ENCODE assay signal across 1 cellular context in the genomic region with DNA sequence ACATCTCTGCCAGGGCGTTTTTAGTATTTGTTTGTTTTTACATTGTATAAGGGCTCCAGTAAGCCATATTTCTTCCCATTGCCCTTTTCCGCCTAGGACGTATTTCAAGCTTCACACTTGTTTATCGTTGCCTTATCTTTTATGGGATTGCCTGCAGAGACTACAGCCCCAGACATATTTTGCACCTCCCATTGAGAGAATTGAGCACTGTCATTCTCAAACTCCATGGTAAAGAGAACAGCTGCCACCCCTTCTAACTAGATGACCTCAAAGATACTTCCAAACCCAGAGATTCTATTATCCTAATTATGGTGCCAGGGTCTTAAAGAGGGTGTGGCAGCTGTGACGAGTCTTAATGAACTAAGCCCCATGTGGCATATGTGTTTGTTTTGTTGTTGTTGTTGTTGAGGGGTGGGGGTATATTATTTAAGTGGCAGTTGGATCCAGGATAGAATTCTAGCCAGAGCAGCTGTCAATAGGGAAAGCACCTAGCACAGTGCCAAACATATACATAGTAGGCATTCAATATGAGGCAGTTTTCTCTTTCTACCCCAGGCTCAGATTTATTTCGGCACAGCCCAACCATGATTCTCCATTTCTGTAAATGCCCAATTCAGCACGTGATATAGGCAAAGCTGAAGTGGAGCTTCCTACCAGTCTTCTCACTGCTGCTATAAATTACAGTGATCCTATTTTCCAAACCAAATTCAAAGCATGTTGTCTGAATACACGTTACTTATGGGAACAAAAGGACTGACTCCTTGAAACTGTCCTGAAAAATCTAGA.
TF ChIP-seq lines count a peak whose summit lies in the region.

No MANE protein-coding gene starts in this region.

TF ChIP-seq in endothelial cell of umbilical vein, 7 proteins besides CTCF, POLR2A, EP300 and RAD21:
- no peak for TF ChIP-seq POLR2AphosphoS5 (IDR thresholded peaks at IDR 0.05; ENCODE audit: insufficient read depth, low read depth, low read length)
- no peak for TF ChIP-seq GATA2 (IDR thresholded peaks at IDR 0.05; ENCODE audit: insufficient read depth, insufficient read length, low read depth, low read length)
- TF ChIP-seq MYC (IDR thresholded peaks at IDR 0.05; ENCODE audit: low read depth, low read length) = no peak
- no peak for TF ChIP-seq JUN (IDR thresholded peaks at IDR 0.05; ENCODE audit: borderline replicate concordance, insufficient read depth, insufficient read length, low read depth)
- no peak for TF ChIP-seq MAX (IDR thresholded peaks at IDR 0.05; ENCODE audit: insufficient read depth, insufficient read length)
- no peak for TF ChIP-seq EZH2 (IDR thresholded peaks at IDR 0.05; ENCODE audit: borderline replicate concordance, low read depth, low read length, severe bottlenecking)
- TF ChIP-seq FOS (IDR thresholded peaks at IDR 0.05; ENCODE audit: borderline replicate concordance, insufficient read depth, low read length) = no peak
